Comparison of ENCODE assay signal across 1 cellular context in genomic region chr17:82780981-82781893, GRCh38.
TF ChIP-seq lines count a peak whose summit lies in the region.

No MANE protein-coding gene starts in this region.

TF ChIP-seq in HepG2, 621 proteins besides CTCF, POLR2A, EP300 and RAD21:
- TF ChIP-seq TOPORS (CRISPR knock-in tag; IDR thresholded peaks at IDR 0.05) (no peak), IRX3 (CRISPR knock-in tag; IDR thresholded peaks at IDR 0.05; ENCODE audit: borderline replicate concordance, low read depth) (no peak), ZNF724P (CRISPR knock-in tag; IDR thresholded peaks at IDR 0.05; ENCODE audit: borderline replicate concordance) (no peak), GTF3A (CRISPR knock-in tag; conservative IDR thresholded peaks at IDR 0.05) (no peak), FOXO1 (CRISPR knock-in tag; IDR thresholded peaks at IDR 0.05) (no peak), PHB2 (IDR thresholded peaks at IDR 0.05; ENCODE audit: partially characterized antibody) (no peak), SNAPC2 (CRISPR knock-in tag; IDR thresholded peaks at IDR 0.05) (no peak), ZNF619 (CRISPR knock-in tag; IDR thresholded peaks at IDR 0.05) (0 out of 2 replicates have a peak, but pooled peaks have one; percentile 53), FUBP1 (CRISPR knock-in tag; IDR thresholded peaks at IDR 0.05; ENCODE audit: borderline replicate concordance) (0 out of 2 replicates have a peak, but pooled peaks have one; percentile 39), ZNF550 (CRISPR knock-in tag; IDR thresholded peaks at IDR 0.05; ENCODE audit: borderline replicate concordance) (peak; percentile 77; the same call in 1 of the 2 replicates), JUND (CRISPR knock-in tag; IDR thresholded peaks at IDR 0.05) (no peak), ZNF317 (CRISPR knock-in tag; IDR thresholded peaks at IDR 0.05) (no peak), FOSL1 (CRISPR knock-in tag; IDR thresholded peaks at IDR 0.05; ENCODE audit: borderline replicate concordance) (no peak), HHEX (CRISPR knock-in tag; IDR thresholded peaks at IDR 0.05) (no peak), DMAP1 (CRISPR knock-in tag; IDR thresholded peaks at IDR 0.05) (peak; percentile 22; the same call in 1 of the 2 replicates), ZFP1 (CRISPR knock-in tag; IDR thresholded peaks at IDR 0.05) (no peak), ATM (IDR thresholded peaks at IDR 0.05; ENCODE audit: borderline replicate concordance) (no peak), SATB2 (CRISPR knock-in tag; IDR thresholded peaks at IDR 0.05) (no peak), ZNF232 (CRISPR knock-in tag; IDR thresholded peaks at IDR 0.05; ENCODE audit: borderline replicate concordance) (no peak), ZNF563 (CRISPR knock-in tag; IDR thresholded peaks at IDR 0.05) (no peak), U2AF1 (optimal IDR thresholded peaks at IDR 0.05; ENCODE audit: low read depth, low read length) (no peak), NR2F6 (IDR thresholded peaks at IDR 0.05) (no peak), NR2F6 (CRISPR knock-in tag; IDR thresholded peaks at IDR 0.05) (no peak), ZNF224 (CRISPR knock-in tag; IDR thresholded peaks at IDR 0.05) (no peak), MXI1 (IDR thresholded peaks at IDR 0.05; ENCODE audit: borderline replicate concordance, low read depth, low read length) (no peak), CEBPB (IDR thresholded peaks at IDR 0.05; ENCODE audit: borderline replicate concordance, low read depth, low read length) (no peak), ZNF124 (CRISPR knock-in tag; IDR thresholded peaks at IDR 0.05) (no peak), YY1 (IDR thresholded peaks at IDR 0.05; ENCODE audit: insufficient read depth, insufficient replicate concordance, low read depth, low read length) (no peak), HMGA1 (CRISPR knock-in tag; conservative IDR thresholded peaks at IDR 0.05) (no peak), NFATC3 (CRISPR knock-in tag; IDR thresholded peaks at IDR 0.05) (no peak), FOXM1 (CRISPR knock-in tag; IDR thresholded peaks at IDR 0.05) (no peak)
- TF ChIP-seq, protein P1, sequence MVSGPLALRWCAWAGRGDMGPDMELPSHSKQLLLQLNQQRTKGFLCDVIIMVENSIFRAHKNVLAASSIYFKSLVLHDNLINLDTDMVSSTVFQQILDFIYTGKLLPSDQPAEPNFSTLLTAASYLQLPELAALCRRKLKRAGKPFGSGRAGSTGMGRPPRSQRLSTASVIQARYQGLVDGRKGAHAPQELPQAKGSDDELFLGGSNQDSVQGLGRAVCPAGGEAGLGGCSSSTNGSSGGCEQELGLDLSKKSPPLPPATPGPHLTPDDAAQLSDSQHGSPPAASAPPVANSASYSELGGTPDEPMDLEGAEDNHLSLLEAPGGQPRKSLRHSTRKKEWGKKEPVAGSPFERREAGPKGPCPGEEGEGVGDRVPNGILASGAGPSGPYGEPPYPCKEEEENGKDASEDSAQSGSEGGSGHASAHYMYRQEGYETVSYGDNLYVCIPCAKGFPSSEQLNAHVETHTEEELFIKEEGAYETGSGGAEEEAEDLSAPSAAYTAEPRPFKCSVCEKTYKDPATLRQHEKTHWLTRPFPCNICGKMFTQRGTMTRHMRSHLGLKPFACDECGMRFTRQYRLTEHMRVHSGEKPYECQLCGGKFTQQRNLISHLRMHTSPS (CRISPR knock-in tag; IDR thresholded peaks at IDR 0.05; ENCODE audit: low read depth): no peak
- TF ChIP-seq, protein P2, sequence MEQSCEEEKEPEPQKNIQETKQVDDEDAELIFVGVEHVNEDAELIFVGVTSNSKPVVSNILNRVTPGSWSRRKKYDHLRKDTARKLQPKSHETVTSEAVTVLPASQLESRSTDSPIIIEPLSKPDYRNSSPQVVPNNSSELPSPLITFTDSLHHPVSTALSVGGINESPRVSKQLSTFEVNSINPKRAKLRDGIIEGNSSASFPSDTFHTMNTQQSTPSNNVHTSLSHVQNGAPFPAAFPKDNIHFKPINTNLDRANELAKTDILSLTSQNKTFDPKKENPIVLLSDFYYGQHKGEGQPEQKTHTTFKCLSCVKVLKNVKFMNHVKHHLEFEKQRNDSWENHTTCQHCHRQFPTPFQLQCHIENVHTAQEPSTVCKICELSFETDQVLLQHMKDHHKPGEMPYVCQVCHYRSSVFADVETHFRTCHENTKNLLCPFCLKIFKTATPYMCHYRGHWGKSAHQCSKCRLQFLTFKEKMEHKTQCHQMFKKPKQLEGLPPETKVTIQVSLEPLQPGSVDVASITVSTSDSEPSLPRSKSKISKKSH (CRISPR knock-in tag; IDR thresholded peaks at IDR 0.05; ENCODE audit: borderline replicate concordance): no peak
- TF ChIP-seq, protein P3, sequence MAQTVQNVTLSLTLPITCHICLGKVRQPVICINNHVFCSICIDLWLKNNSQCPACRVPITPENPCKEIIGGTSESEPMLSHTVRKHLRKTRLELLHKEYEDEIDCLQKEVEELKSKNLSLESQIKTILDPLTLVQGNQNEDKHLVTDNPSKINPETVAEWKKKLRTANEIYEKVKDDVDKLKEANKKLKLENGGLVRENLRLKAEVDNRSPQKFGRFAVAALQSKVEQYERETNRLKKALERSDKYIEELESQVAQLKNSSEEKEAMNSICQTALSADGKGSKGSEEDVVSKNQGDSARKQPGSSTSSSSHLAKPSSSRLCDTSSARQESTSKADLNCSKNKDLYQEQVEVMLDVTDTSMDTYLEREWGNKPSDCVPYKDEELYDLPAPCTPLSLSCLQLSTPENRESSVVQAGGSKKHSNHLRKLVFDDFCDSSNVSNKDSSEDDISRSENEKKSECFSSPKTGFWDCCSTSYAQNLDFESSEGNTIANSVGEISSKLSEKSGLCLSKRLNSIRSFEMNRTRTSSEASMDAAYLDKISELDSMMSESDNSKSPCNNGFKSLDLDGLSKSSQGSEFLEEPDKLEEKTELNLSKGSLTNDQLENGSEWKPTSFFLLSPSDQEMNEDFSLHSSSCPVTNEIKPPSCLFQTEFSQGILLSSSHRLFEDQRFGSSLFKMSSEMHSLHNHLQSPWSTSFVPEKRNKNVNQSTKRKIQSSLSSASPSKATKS (CRISPR knock-in tag; IDR thresholded peaks at IDR 0.05): no peak
- TF ChIP-seq, protein P4, sequence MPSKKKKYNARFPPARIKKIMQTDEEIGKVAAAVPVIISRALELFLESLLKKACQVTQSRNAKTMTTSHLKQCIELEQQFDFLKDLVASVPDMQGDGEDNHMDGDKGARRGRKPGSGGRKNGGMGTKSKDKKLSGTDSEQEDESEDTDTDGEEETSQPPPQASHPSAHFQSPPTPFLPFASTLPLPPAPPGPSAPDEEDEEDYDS (CRISPR knock-in tag; IDR thresholded peaks at IDR 0.05): no peak
